In genomic region chr12:124026755-124027745, GRCh38 we compare ENCODE assay signal across 10 cellular contexts. TPM values are rescaled to one million over a fixed set of nuclear protein-coding genes. Genes with fewer than 3 reads are reported as not detected.
DNase-seq lines count a peak whose midpoint lies in the region; ATAC-seq and TF ChIP-seq lines count a peak whose summit lies in the region.
"Had no signal": no experiment of that assay in that cellular context is flagged by ENCODE, and none has a peak within 500 bp of the region (broad histone marks: within the 10 kb centered on the region; RNA-seq: fewer than 3 reads in every experiment).

No MANE protein-coding gene starts in this region.

- H3K4me1 Mint-ChIP-seq in chondrocyte (ENCODE audit: low read depth): peaks cover 79% of the 10 kb centered on the region
- H3K4me1 Mint-ChIP-seq: CD8-positive, alpha-beta memory T cell had no signal

- H3K27ac Mint-ChIP-seq in chondrocyte (ENCODE audit: unreplicated experiment): peak overlapping the region; percentile 92

- no peak for TF ChIP-seq CTCF in chondrocyte (IDR thresholded peaks at IDR 0.05)

- H3K36me3 Mint-ChIP-seq in chondrocyte (ENCODE audit: low read depth): no peaks in the 10 kb centered on the region
- H3K36me3 Mint-ChIP-seq: CD8-positive, alpha-beta memory T cell had no signal

- DNase-seq in CD1c-positive myeloid dendritic cell (ENCODE audit: extremely low spot score) (peak; percentile 64), NOMO-1 (lab: John Stamatoyannopoulos, UW; ENCODE audit: unreplicated experiment in 2 of 2) (peak; percentile 22 to 69), chondrocyte (ENCODE audit: low spot score) (no peak), mesenteric fat pad (ENCODE audit: low spot score) (peak; percentile 75), NCI-H146 (lab: John Stamatoyannopoulos, UW) (no peak), NCI-H345 (lab: John Stamatoyannopoulos, UW) (no peak), NCI-H146 treated with DMSO at 0.1 percent for 48 hours (lab: John Stamatoyannopoulos, UW; ENCODE audit: unreplicated experiment) (no peak)
- DNase-seq: CD8-positive, alpha-beta memory T cell; NCI-H1436 had no signal

- no peak for ATAC-seq in HG03097 (IDR thresholded peaks at IDR 0.05; ENCODE audit: low FRiP score, unreplicated experiment)

- no peaks in the 10 kb centered on the region for H3K9me3 Mint-ChIP-seq in chondrocyte (ENCODE audit: low read depth)
- H3K9me3 Mint-ChIP-seq: CD8-positive, alpha-beta memory T cell had no signal

- no peaks in the 10 kb centered on the region for H3K27me3 Mint-ChIP-seq in chondrocyte (ENCODE audit: low read depth)
- H3K27me3 Mint-ChIP-seq: CD8-positive, alpha-beta memory T cell had no signal

- H3K4me3 Mint-ChIP-seq in chondrocyte (ENCODE audit: unreplicated experiment): peak overlapping the region; percentile 32
- H3K4me3 Mint-ChIP-seq: CD8-positive, alpha-beta memory T cell had no signal

RNA-seq across cellular contexts. Expression of gene ZNF664, which starts 54.0 kb away (rescaled TPM):
- total RNA-seq in chondrocyte (86.7 to 99.8 TPM (median 88.0 TPM) in 3 replicates), mesenteric fat pad (85.0 TPM)

RNA-seq across cellular contexts. Expression of gene CCDC92, which starts 54.4 kb away (rescaled TPM):
- total RNA-seq in chondrocyte (63.0 to 74.7 TPM (median 68.8 TPM) in 3 replicates), mesenteric fat pad (68.7 TPM)

Comparison
In these comparisons a context has a peak if more than half of its experiments do, and no peak if none do; other contexts are left out.
1. DNase-seq: peak in CD1c-positive myeloid dendritic cell (single experiment), NOMO-1 (2 of 2) and mesenteric fat pad (single experiment); none in chondrocyte (single experiment), NCI-H146 (single experiment), NCI-H345 (single experiment) and NCI-H146 treated with DMSO at 0.1 percent for 48 hours (single experiment).